Comparison of ENCODE assay signal across 10 cellular contexts in genomic region chr5:31811210-31811609, GRCh38.
DNase-seq lines count a peak whose midpoint lies in the region; ATAC-seq, FAIRE-seq and TF ChIP-seq lines count a peak whose summit lies in the region.
"Had no signal": no experiment of that assay in that cellular context is flagged by ENCODE, and none has a peak within 500 bp of the region (broad histone marks: within the 10 kb centered on the region; RNA-seq: fewer than 3 reads in every experiment).

No MANE protein-coding gene starts in this region.

- H4K20me1 ChIP-seq in GM23248 (ENCODE audit: insufficient read depth): no peaks in the 10 kb centered on the region

- in situ Hi-C loops in GM23248 (cut with MboI): no loop called here

- peaks cover 7% of the 10 kb centered on the region; the same call in 1 of the 2 replicates for H3F3A ChIP-seq in GM23248 (ENCODE audit: insufficient read depth)

- H3K4me1 ChIP-seq in GM23248 (ENCODE audit: insufficient read depth): peaks cover 9% of the 10 kb centered on the region
- no peaks in the 10 kb centered on the region for H3K4me1 ChIP-seq in psoas muscle
- no peaks in the 10 kb centered on the region for H3K4me1 ChIP-seq in vagina

- no peaks in the 10 kb centered on the region for H3K9me3 ChIP-seq in GM23248 (ENCODE audit: low read depth)
- H3K9me3 ChIP-seq in psoas muscle: no peaks in the 10 kb centered on the region
- H3K9me3 ChIP-seq in vagina: no peaks in the 10 kb centered on the region

- H3K36me3 Mint-ChIP-seq in activated T-cell treated with anti-CD3 and anti-CD28 coated beads, Interleukin-2, amount 50 U/mL, for 4 hours (ENCODE audit: insufficient read depth): no peaks in the 10 kb centered on the region

- WGBS in GM23248 (ENCODE audit: low coverage in 1 of 2, low lambda C conversion rate in 2 of 2, missing lambda C conversion rate in 2 of 2), 2 experiments: 4 to 9% methylated on average over 1 of the region's 1 CpG
- WGBS in psoas muscle, 3 donors: 78 to 92% (median 79%) methylated on average over 1 of the region's 1 CpG

- TF ChIP-seq CTCF in psoas muscle (IDR thresholded peaks at IDR 0.05): no peak
- TF ChIP-seq CTCF in vagina (IDR thresholded peaks at IDR 0.05): no peak

- no peak overlapping the region for H3K4me2 ChIP-seq in GM23248 (ENCODE audit: unreplicated experiment)

- intact Hi-C loops in psoas muscle (cut with DNase I) (no loop called here), vagina (cut with DNase I) (no loop called here)

- H3K9me2 ChIP-seq in GM23248 (ENCODE audit: insufficient read depth): no peaks in the 10 kb centered on the region

- no peak for TF ChIP-seq POLR2A in vagina (IDR thresholded peaks at IDR 0.05)

- no peak overlapping the region for H2AFZ ChIP-seq in GM23248

- no peak overlapping the region for H3K9ac ChIP-seq in GM23248

- H3K4me3 ChIP-seq in GM23248 (no peak overlapping the region), psoas muscle (no peak overlapping the region), vagina (no peak overlapping the region)

- H3K9me3 Mint-ChIP-seq in activated T-cell treated with anti-CD3 and anti-CD28 coated beads, Interleukin-2, amount 50 U/mL, for 4 hours: no peaks in the 10 kb centered on the region

- DNase-seq in GM23248: peak; percentile 93
- DNase-seq in RCC 7860 (ENCODE audit: low spot score): peak; percentile 83
- peak; percentile 33 to 69 for DNase-seq in dermis microvascular lymphatic vessel endothelial cell (ENCODE audit: low read depth in 2 of 2)
- peak in 1 of 2 donors; percentile 44 for DNase-seq in psoas muscle
- no peak for DNase-seq in vagina (ENCODE audit: extremely low spot score in 2 of 2)
- no peak for DNase-seq in activated T-cell treated with anti-CD3 and anti-CD28 coated beads, Interleukin-2, amount 50 U/mL, for 4 hours
- no peak for DNase-seq in GDM1 (lab: John Stamatoyannopoulos, UW)
- DNase-seq: T-helper 1 cell had no signal

- ATAC-seq in psoas muscle: peak; percentile 75 to 88 (median 84)
- no peak for ATAC-seq in GM18520 (IDR thresholded peaks at IDR 0.05; ENCODE audit: unreplicated experiment)
- no peak for ATAC-seq in activated T-cell treated with anti-CD3 and anti-CD28 coated beads, Interleukin-2, amount 50 U/mL, for 4 hours

- H3K27ac ChIP-seq in GM23248 (no peak overlapping the region), psoas muscle (no peak overlapping the region), vagina (no peak overlapping the region)
- H3K27ac ChIP-seq: HL-60 had no signal

- H3K4me3 Mint-ChIP-seq in activated T-cell treated with anti-CD3 and anti-CD28 coated beads, Interleukin-2, amount 50 U/mL, for 4 hours: no peak overlapping the region

- H3K27me3 Mint-ChIP-seq in activated T-cell treated with anti-CD3 and anti-CD28 coated beads, Interleukin-2, amount 50 U/mL, for 4 hours (ENCODE audit: low read depth): peaks cover 2% of the 10 kb centered on the region

- peaks cover 10% of the 10 kb centered on the region; the same call in 1 of the 2 replicates for H3K27me3 ChIP-seq in GM23248 (replicated peaks; ENCODE audit: insufficient read depth)
- H3K27me3 ChIP-seq in psoas muscle (ENCODE audit: insufficient read depth in 3 of 3, low read length in 2 of 3): no peaks in the 10 kb centered on the region
- no peaks in the 10 kb centered on the region for H3K27me3 ChIP-seq in vagina

- no peaks in the 10 kb centered on the region for H3K79me2 ChIP-seq in GM23248 (ENCODE audit: insufficient read depth)

- no peaks in the 10 kb centered on the region for H3K36me3 ChIP-seq in GM23248 (ENCODE audit: low read depth)
- H3K36me3 ChIP-seq in psoas muscle (ENCODE audit: insufficient read depth in 1 of 2, low read depth in 1 of 2): no peaks in the 10 kb centered on the region
- no peaks in the 10 kb centered on the region for H3K36me3 ChIP-seq in vagina

- H3K4me1 Mint-ChIP-seq in activated T-cell treated with anti-CD3 and anti-CD28 coated beads, Interleukin-2, amount 50 U/mL, for 4 hours (ENCODE audit: low read depth): no peaks in the 10 kb centered on the region

- FAIRE-seq in RCC 7860 (lab: Jason Lieb, UNC): peak; percentile 49

Comparison
In these comparisons a context has a peak if more than half of its experiments do, and no peak if none do; other contexts are left out.
1. DNase-seq: peak in GM23248 (single experiment), RCC 7860 (single experiment) and dermis microvascular lymphatic vessel endothelial cell (2 of 2); none in vagina (0 of 2), activated T-cell treated with anti-CD3 and anti-CD28 coated beads, Interleukin-2, amount 50 U/mL, for 4 hours (single experiment) and GDM1 (single experiment).
2. ATAC-seq: peak in psoas muscle (4 of 4); none in GM18520 (single experiment) and activated T-cell treated with anti-CD3 and anti-CD28 coated beads, Interleukin-2, amount 50 U/mL, for 4 hours (0 of 2).